ENCODE assay signal across 8 cellular contexts in genomic region chr19:18224525-18225354, GRCh38. TPM values are rescaled to one million over a fixed set of nuclear protein-coding genes. Genes with fewer than 3 reads are reported as not detected.
DNase-seq lines count a peak whose midpoint lies in the region; ATAC-seq and TF ChIP-seq lines count a peak whose summit lies in the region.

No MANE protein-coding gene starts in this region.

- H3K27me3 ChIP-seq in AG04450 (ENCODE audit: control insufficient read depth, insufficient read depth, low read length), result peaks cover 5% of the 10 kb centered on the region
- H3K27me3 ChIP-seq in colonic mucosa, result peaks cover 18% of the 10 kb centered on the region

- CTCF ChIA-PET in AG04450 (lab: Charles Lee), result interaction anchor here (0.5 to 2.3 kb wide), 7 partner anchors 16 to 118 kb away, joined by 3 to 19 read pairs (median 5); no protein-coding TSS in a partner anchor

- H3K4me3 ChIP-seq in AG04450 (ENCODE audit: low read depth, low read length) (peak overlapping the region; percentile 64), colonic mucosa (peak overlapping the region; percentile 27)

- H3K27ac ChIP-seq in AG04450 (ENCODE audit: low read depth, low read length) (peak overlapping the region; percentile 21), colonic mucosa (no peak overlapping the region)

- DNase-seq in AG04450 (ENCODE audit: low read depth, low spot score) (peak; percentile 99), NCI-H460 (ENCODE audit: extremely low read depth, low read depth) (peak; percentile 95), colonic mucosa (peak; percentile 94), kidney tubule cell (ENCODE audit: low spot score) (peak; percentile 98)
- peak; percentile 98 for DNase-seq in activated CD4-positive, alpha-beta T cell treated with anti-CD3 and anti-CD28 coated beads for 48 hours
- DNase-seq in stimulated activated CD4-positive, alpha-beta T cell treated with anti-CD3 and anti-CD28 coated beads, Interleukin-15, amount 100 ng/mL, for 24 hours, result peak; percentile 98

- intact Hi-C loops in colonic mucosa (cut with DNase I), result no loop called here

- peaks cover 3% of the 10 kb centered on the region; the same call in 1 of the 2 replicates for H3K9me3 ChIP-seq in AG04450 (ENCODE audit: control insufficient read depth, insufficient read depth, low read length)
- H3K9me3 ChIP-seq in colonic mucosa, result no peaks in the 10 kb centered on the region

- ATAC-seq in GM19035 (IDR thresholded peaks at IDR 0.05; ENCODE audit: unreplicated experiment), result peak; percentile 94
- peak; percentile 92 for ATAC-seq in HG03342 (IDR thresholded peaks at IDR 0.05; ENCODE audit: unreplicated experiment)

- no peaks in the 10 kb centered on the region for H3K36me3 ChIP-seq in colonic mucosa

- TF ChIP-seq CTCF in AG04450 (IDR thresholded peaks at IDR 0.05; ENCODE audit: low read depth, low read length) (no peak), colonic mucosa (IDR thresholded peaks at IDR 0.05) (no peak)

- H3K4me1 ChIP-seq in colonic mucosa, result peaks cover 10% of the 10 kb centered on the region

- H3K9ac ChIP-seq in colonic mucosa (ENCODE audit: low read depth in 2 of 2, low read length in 2 of 2), result peak overlapping the region; percentile 58 to 65

- POLR2A ChIA-PET in AG04450 (lab: Yijun Ruan, JAX), result interaction anchor here (0.6 to 2.3 kb wide), 6 partner anchors 17 to 75 kb away, joined by 3 to 10 read pairs (median 4); partner anchors contain the start of genes MPV17L2 and RAB3A

RNA-seq across cellular contexts. Expression of gene PDE4C, which starts 1.5 kb away (rescaled TPM):
- polyA plus RNA-seq in AG04450 (2011; rRNA removed), result 0.12 and 0.46 TPM in 2 replicates
- 0.46 and 0.52 TPM in 2 replicates for polyA minus RNA-seq in AG04450 (2011; rRNA and poly(A)+ RNA removed)
- 0.10 and 0.20 TPM in 2 replicates for total RNA-seq in NCI-H460 (2014; rRNA removed; shearing (Covaris generic))
- polyA plus RNA-seq in NCI-H460 (2014; cell fraction: nucleus; rRNA removed), result 0.38 TPM in 1 of 2 replicates, not detected in the other
- total RNA-seq in colonic mucosa, result 1 to 10 TPM; 2.1 TPM

RNA-seq across cellular contexts. Expression of gene RAB3A, which starts 20.9 kb away (rescaled TPM):
- polyA plus RNA-seq in AG04450 (2011; rRNA removed), result 2.8 and 6.1 TPM in 2 replicates
- polyA minus RNA-seq in AG04450 (2011; rRNA and poly(A)+ RNA removed), result 14.0 and 25.7 TPM in 2 replicates
- 0.84 and 1.4 TPM in 2 replicates for total RNA-seq in NCI-H460 (2014; rRNA removed; shearing (Covaris generic))
- polyA plus RNA-seq in NCI-H460 (2014; cell fraction: nucleus; rRNA removed), result 0.47 and 0.70 TPM in 2 replicates
- 1 to 10 TPM; 3.5 to 4.2 TPM for total RNA-seq in colonic mucosa

RNA-seq across cellular contexts. Expression of gene MPV17L2, which starts 31.7 kb away (rescaled TPM):
- 8.2 and 13.4 TPM in 2 replicates for polyA plus RNA-seq in AG04450 (2011; rRNA removed)
- polyA minus RNA-seq in AG04450 (2011; rRNA and poly(A)+ RNA removed), result 7.7 and 12.0 TPM in 2 replicates
- total RNA-seq in NCI-H460 (2014; rRNA removed; shearing (Covaris generic)), result 7.6 and 8.1 TPM in 2 replicates
- polyA plus RNA-seq in NCI-H460 (2014; cell fraction: nucleus; rRNA removed), result 9.6 and 17.3 TPM in 2 replicates
- 10 to 100 TPM in 1 of 2 donors, 1 to 10 TPM in 1; 8.9 to 21.7 TPM for total RNA-seq in colonic mucosa

RNA-seq across cellular contexts. Expression of gene IQCN, which starts 49.5 kb away (rescaled TPM):
- polyA plus RNA-seq in AG04450 (2011; rRNA removed), result 0.45 and 0.53 TPM in 2 replicates
- 1.5 and 1.6 TPM in 2 replicates for polyA minus RNA-seq in AG04450 (2011; rRNA and poly(A)+ RNA removed)
- 0.20 and 0.32 TPM in 2 replicates for total RNA-seq in NCI-H460 (2014; rRNA removed; shearing (Covaris generic))
- 0.16 and 0.32 TPM in 2 replicates for polyA plus RNA-seq in NCI-H460 (2014; cell fraction: nucleus; rRNA removed)
- 1 to 10 TPM; 1.7 to 3.0 TPM for total RNA-seq in colonic mucosa

RNA-seq across cellular contexts. Expression of gene IFI30, which starts 51.1 kb away (rescaled TPM):
- 6.9 and 8.1 TPM in 2 replicates for polyA plus RNA-seq in AG04450 (2011; rRNA removed)
- polyA minus RNA-seq in AG04450 (2011; rRNA and poly(A)+ RNA removed), result 1.3 and 1.6 TPM in 2 replicates
- total RNA-seq in NCI-H460 (2014; rRNA removed; shearing (Covaris generic)), result 14.8 and 16.6 TPM in 2 replicates
- 22.1 and 23.3 TPM in 2 replicates for polyA plus RNA-seq in NCI-H460 (2014; cell fraction: nucleus; rRNA removed)
- 10 to 100 TPM; 47.1 to 95.2 TPM for total RNA-seq in colonic mucosa
